8 cellular contexts compared by ENCODE assay signal in the genomic region with DNA sequence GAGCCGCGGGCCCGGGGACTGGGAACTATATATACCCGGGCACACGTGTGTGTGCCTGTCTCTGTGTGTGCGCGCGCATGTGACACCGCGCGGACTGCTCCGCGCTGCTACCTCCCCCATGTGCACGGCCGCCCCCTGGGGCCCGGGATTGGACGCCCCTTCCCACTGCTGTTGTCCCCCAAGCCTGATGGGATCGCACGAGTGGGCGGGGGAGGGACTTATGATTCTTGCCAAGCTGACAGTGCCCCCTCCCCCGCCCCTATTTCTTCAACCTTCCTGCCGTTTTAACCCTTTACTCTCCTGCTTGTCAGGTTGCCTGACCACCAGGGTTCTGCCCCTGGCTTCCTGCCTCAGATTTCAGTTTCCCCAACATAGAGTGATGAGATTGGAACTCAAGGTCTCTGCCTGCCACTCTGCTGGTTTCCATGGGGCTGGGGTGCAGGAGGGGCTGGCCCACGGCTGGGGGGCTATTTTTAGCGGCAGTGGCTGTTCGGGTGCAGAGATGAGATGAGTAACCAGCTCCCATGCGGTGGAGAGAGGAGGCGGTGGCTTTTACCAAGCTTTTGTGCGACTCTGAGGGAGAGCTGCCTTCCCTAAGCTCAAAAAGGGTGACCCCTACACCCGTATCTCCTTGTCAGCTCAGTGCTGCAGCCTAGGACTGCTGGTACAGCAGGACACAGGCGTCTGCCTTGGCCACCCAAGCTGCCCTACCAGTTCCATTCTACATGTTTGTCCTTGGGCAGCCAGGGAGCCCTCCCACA. TPM values are rescaled to one million over a fixed set of nuclear protein-coding genes. Genes with fewer than 3 reads are reported as not detected.
DNase-seq lines count a peak whose midpoint lies in the region; ATAC-seq and TF ChIP-seq lines count a peak whose summit lies in the region.

Gene DDN, minus strand, starts transcription at position 5 of the 761 bp plus-strand sequence. CDS start 88 bp downstream, outside the sequence.

- H3K79me2 ChIP-seq in PC-9 (ENCODE audit: low read depth): no peaks in the 10 kb centered on the region

- H3K4me2 ChIP-seq in PC-9: peak within 1 kb of the TSS; percentile 91

- H2AFZ ChIP-seq in PC-9: peak within 1 kb of the TSS; percentile 82

- H3K4me3 ChIP-seq in PC-9: peak within 1 kb of the TSS; percentile 61
- H3K4me3 ChIP-seq in skeletal muscle cell (ENCODE audit: low read depth, low read length): peak within 1 kb of the TSS; percentile 42

- BruUV-seq in PC-9 (replicated peaks; lab: Mats Ljungman, UMichigan): no TSS peak

- H3K27me3 ChIP-seq in PC-9 (ENCODE audit: insufficient read depth, low read depth): no peaks in the 10 kb centered on the region

- CTCF ChIA-PET in PC-9 (lab: Charles Lee): interaction anchor here (1.1 kb wide), 1 partner anchor 146 kb away, joined by 5 read pairs; no protein-coding TSS in a partner anchor

- H3K27ac ChIP-seq in PC-9 (no peak within 1 kb of the TSS), angular gyrus (ENCODE audit: low read depth, low read length) (peak within 1 kb of the TSS; percentile 90)

- peaks cover 25% of the 10 kb centered on the region; the same call in 1 of the 2 replicates for H3F3A ChIP-seq in PC-9 (ENCODE audit: insufficient read depth, low read depth)

- POLR2A ChIA-PET in PC-9 (lab: Charles Lee; ENCODE audit: unreplicated experiment): interaction anchor here (0.5 to 0.7 kb wide), 2 partner anchors 18 to 140 kb away, joined by 3 to 4 read pairs; no protein-coding TSS in a partner anchor

- no peaks in the 10 kb centered on the region for H3K9me3 ChIP-seq in PC-9 (ENCODE audit: insufficient read depth, low read depth)

- no peak for TF ChIP-seq CTCF in PC-9 (conservative IDR thresholded peaks at IDR 0.05)

- H3K36me3 ChIP-seq in PC-9 (ENCODE audit: low read depth): no peaks in the 10 kb centered on the region

- ATAC-seq in HG02610 (IDR thresholded peaks at IDR 0.05; ENCODE audit: unreplicated experiment): peak; percentile 29
- no peak for ATAC-seq in GM21619 (IDR thresholded peaks at IDR 0.05; ENCODE audit: unreplicated experiment)
- ATAC-seq in HG02852 (IDR thresholded peaks at IDR 0.05; ENCODE audit: unreplicated experiment): no peak

- H3K9me2 ChIP-seq in PC-9 (ENCODE audit: insufficient read depth): no peaks in the 10 kb centered on the region

- no peaks in the 10 kb centered on the region for H4K20me1 ChIP-seq in PC-9 (ENCODE audit: insufficient read depth)

- DNase-seq in Daoy (ENCODE audit: low read depth) (peak; percentile 76), PC-9 (no peak), hepatic stellate cell (ENCODE audit: low spot score) (peak; percentile 81), skeletal muscle cell (ENCODE audit: low read depth) (no peak)

- H3K4me1 ChIP-seq in PC-9 (replicated peaks; ENCODE audit: insufficient read depth): peaks cover 14% of the 10 kb centered on the region

- intact Hi-C loops in PC-9 (cut with micrococcal nuclease; ENCODE audit: unreplicated experiment): loop anchor here (2.0 to 10.0 kb wide), 6 partner anchors 19 to 457 kb away; partner anchors contain the start of genes CACNB3, KANSL2 and PRKAG1

RNA-seq across cellular contexts. Expression of gene DDN, which starts in this region (rescaled TPM):
- total RNA-seq in Daoy (2014; rRNA removed; shearing (Covaris generic)): 0.80 TPM in 1 of 2 replicates, not detected in the other
- 0.10 and 0.17 TPM in 2 replicates for total RNA-seq in PC-9 (2021)

Comparison
In these comparisons a context has a peak if more than half of its experiments do, and no peak if none do; other contexts are left out.
1. Peak in DNase-seq in Daoy; RNA of the gene not detected or under 1 TPM.